34 cellular contexts compared by ENCODE assay signal in genomic region chr11:29190313-29190712, GRCh38.
"Had no signal": no experiment of that assay in that cellular context is flagged by ENCODE, and none has a peak within 500 bp of the region (broad histone marks: within the 10 kb centered on the region; RNA-seq: fewer than 3 reads in every experiment).

No MANE protein-coding gene starts in this region.

- H3K4me3 Mint-ChIP-seq: activated CD4-positive, alpha-beta memory T cell treated with anti-CD3 and anti-CD28 coated beads for 36 hours; activated CD4-positive, alpha-beta T cell treated with anti-CD3 and anti-CD28 coated beads for 36 hours; activated CD4-positive, alpha-beta T cell treated with anti-CD3 and anti-CD28 coated beads, Interleukin-2, amount 10 ng/mL, durations not matched to agents 24 days and 14 days; activated CD8-positive, alpha-beta memory T cell treated with anti-CD3 and anti-CD28 coated beads, Interleukin-2, amount 10 ng/mL, durations not matched to agents 7 days and 5 days; activated CD8-positive, alpha-beta T cell treated with anti-CD3 and anti-CD28 coated beads, Interleukin-2, amount 10 ng/mL, durations not matched to agents 7 days and 5 days; activated naive CD4-positive, alpha-beta T cell treated with anti-CD3 and anti-CD28 coated beads for 36 hours; activated naive CD4-positive, alpha-beta T cell treated with anti-CD3 and anti-CD28 coated beads, Interleukin-2, amount 50 U/mL, for 24 hours; activated naive CD8-positive, alpha-beta T cell treated with anti-CD3 and anti-CD28 coated beads for 36 hours; activated naive CD8-positive, alpha-beta T cell treated with anti-CD3 and anti-CD28 coated beads, Interleukin-2, amount 50 U/mL, for 24 hours; activated T-helper 1 cell treated with anti-CD3 and anti-CD28 coated beads, Interleukin-12 subunit alpha, Interleukin-12 subunit beta, Interleukin-2, Interleukin-4 antibody, amounts not matched to agents 30 ng/mL and 10 ng/mL and 1 ng/mL, durations not matched to agents 14 hours and 24 hours and 36 hours; central memory CD8-positive, alpha-beta T cell; dendritic cell treated with granulocyte-macrophage colony-stimulating factor and Interleukin-4, amounts not matched to agents 40 ng/mL and 50 ng/mL, for 4 days; endodermal cell had no signal

- H3K27me3 Mint-ChIP-seq: activated CD4-positive, alpha-beta memory T cell treated with anti-CD3 and anti-CD28 coated beads for 36 hours; activated CD4-positive, alpha-beta T cell treated with anti-CD3 and anti-CD28 coated beads for 36 hours; activated CD4-positive, alpha-beta T cell treated with anti-CD3 and anti-CD28 coated beads, Interleukin-2, amount 10 ng/mL, durations not matched to agents 24 days and 14 days; activated CD8-positive, alpha-beta memory T cell treated with anti-CD3 and anti-CD28 coated beads, Interleukin-2, amount 10 ng/mL, durations not matched to agents 7 days and 5 days; activated naive CD4-positive, alpha-beta T cell treated with anti-CD3 and anti-CD28 coated beads, Interleukin-2, amount 50 U/mL, for 24 hours; activated naive CD8-positive, alpha-beta T cell treated with anti-CD3 and anti-CD28 coated beads for 36 hours; activated naive CD8-positive, alpha-beta T cell treated with anti-CD3 and anti-CD28 coated beads, Interleukin-2, amount 50 U/mL, for 24 hours; central memory CD8-positive, alpha-beta T cell; dendritic cell treated with granulocyte-macrophage colony-stimulating factor and Interleukin-4, amounts not matched to agents 40 ng/mL and 50 ng/mL, for 4 days had no signal

- H3K4me1 Mint-ChIP-seq: activated CD4-positive, alpha-beta T cell treated with anti-CD3 and anti-CD28 coated beads for 36 hours; activated CD4-positive, alpha-beta T cell treated with anti-CD3 and anti-CD28 coated beads, Interleukin-2, amount 10 ng/mL, durations not matched to agents 24 days and 14 days; activated CD8-positive, alpha-beta memory T cell treated with anti-CD3 and anti-CD28 coated beads, Interleukin-2, amount 10 ng/mL, durations not matched to agents 7 days and 5 days; activated naive CD4-positive, alpha-beta T cell treated with anti-CD3 and anti-CD28 coated beads, Interleukin-2, amount 50 U/mL, for 24 hours; activated naive CD8-positive, alpha-beta T cell treated with anti-CD3 and anti-CD28 coated beads for 36 hours; activated naive CD8-positive, alpha-beta T cell treated with anti-CD3 and anti-CD28 coated beads, Interleukin-2, amount 50 U/mL, for 24 hours; central memory CD8-positive, alpha-beta T cell; endodermal cell had no signal

- DNase-seq: activated CD4-positive, alpha-beta memory T cell treated with anti-CD3 and anti-CD28 coated beads for 36 hours; activated CD4-positive, alpha-beta T cell treated with anti-CD3 and anti-CD28 coated beads for 36 hours; activated CD4-positive, alpha-beta T cell treated with anti-CD3 and anti-CD28 coated beads, Interleukin-2, amount 10 ng/mL, durations not matched to agents 24 days and 14 days; activated CD4-positive, CD25-positive, alpha-beta regulatory T cell; activated CD4-positive, CD25-positive, alpha-beta regulatory T cell treated with anti-CD3 and anti-CD28 coated beads, Interleukin-2, amount 50 U/mL, for 72 hours; activated CD8-positive, alpha-beta memory T cell treated with anti-CD3 and anti-CD28 coated beads, Interleukin-2, amount 10 ng/mL, durations not matched to agents 7 days and 5 days; activated CD8-positive, alpha-beta memory T cell treated with anti-CD3 and anti-CD28 coated beads, Interleukin-2, amount 50 U/mL, for 4 hours; activated CD8-positive, alpha-beta T cell treated with anti-CD3 and anti-CD28 coated beads, Interleukin-2, amount 10 ng/mL, durations not matched to agents 7 days and 5 days; activated effector memory CD4-positive, alpha-beta T cell treated with anti-CD3 and anti-CD28 coated beads, Interleukin-2, amount 50 U/mL, for 16 hours; activated naive CD4-positive, alpha-beta T cell treated with anti-CD3 and anti-CD28 coated beads for 36 hours; activated naive CD8-positive, alpha-beta T cell treated with anti-CD3 and anti-CD28 coated beads for 36 hours; activated naive CD8-positive, alpha-beta T cell treated with anti-CD3 and anti-CD28 coated beads, Interleukin-2, amount 50 U/mL, for 24 hours; activated T-cell treated with anti-CD3 and anti-CD28 coated beads, Interleukin-2, amount 50 U/mL, for 1 hour; activated T-cell treated with anti-CD3 and anti-CD28 coated beads, Interleukin-2, amount 50 U/mL, for 48 hours; adrenal gland; amygdala; aorta; body of pancreas; dorsolateral prefrontal cortex; effector memory CD4-positive, alpha-beta T cell; endodermal cell; erythroblast; gastrocnemius medialis; glutamatergic neuron; heart left ventricle; T-helper 2 cell had no signal

- H3K27ac ChIP-seq: adrenal gland, body of pancreas, coronary artery, dorsolateral prefrontal cortex, esophagus muscularis mucosa, foreskin keratinocyte, gastrocnemius medialis, heart left ventricle had no signal

- H3K4me1 ChIP-seq: adrenal gland, body of pancreas, esophagus muscularis mucosa, foreskin keratinocyte, gastrocnemius medialis, heart left ventricle had no signal

- ATAC-seq: activated CD4-positive, alpha-beta T cell treated with anti-CD3 and anti-CD28 coated beads for 36 hours; activated CD8-positive, alpha-beta memory T cell treated with anti-CD3 and anti-CD28 coated beads, Interleukin-2, amount 10 ng/mL, durations not matched to agents 7 days and 5 days; activated CD8-positive, alpha-beta T cell treated with anti-CD3 and anti-CD28 coated beads, Interleukin-2, amount 10 ng/mL, durations not matched to agents 7 days and 5 days; activated naive CD8-positive, alpha-beta T cell treated with anti-CD3 and anti-CD28 coated beads, Interleukin-2, amount 50 U/mL, for 24 hours; body of pancreas; foreskin keratinocyte; gastrocnemius medialis; heart left ventricle had no signal

- H3K27ac Mint-ChIP-seq: activated CD4-positive, alpha-beta memory T cell treated with anti-CD3 and anti-CD28 coated beads for 36 hours; activated CD4-positive, alpha-beta T cell treated with anti-CD3 and anti-CD28 coated beads for 36 hours; activated CD4-positive, alpha-beta T cell treated with anti-CD3 and anti-CD28 coated beads, Interleukin-2, amount 10 ng/mL, durations not matched to agents 24 days and 14 days; activated CD8-positive, alpha-beta memory T cell treated with anti-CD3 and anti-CD28 coated beads, Interleukin-2, amount 10 ng/mL, durations not matched to agents 7 days and 5 days; activated CD8-positive, alpha-beta T cell treated with anti-CD3 and anti-CD28 coated beads, Interleukin-2, amount 10 ng/mL, durations not matched to agents 7 days and 5 days; activated naive CD4-positive, alpha-beta T cell treated with anti-CD3 and anti-CD28 coated beads for 36 hours; activated naive CD4-positive, alpha-beta T cell treated with anti-CD3 and anti-CD28 coated beads, Interleukin-2, amount 50 U/mL, for 24 hours; activated naive CD8-positive, alpha-beta T cell treated with anti-CD3 and anti-CD28 coated beads for 36 hours; activated naive CD8-positive, alpha-beta T cell treated with anti-CD3 and anti-CD28 coated beads, Interleukin-2, amount 50 U/mL, for 24 hours; activated T-helper 1 cell treated with anti-CD3 and anti-CD28 coated beads, Interleukin-12 subunit alpha, Interleukin-12 subunit beta, Interleukin-2, Interleukin-4 antibody, amounts not matched to agents 30 ng/mL and 10 ng/mL and 1 ng/mL, durations not matched to agents 14 hours and 24 hours and 36 hours; activated T-helper 2 cell treated with anti-CD3 and anti-CD28 coated beads, Interferon-gamma antibody, Interleukin-2, Interleukin-4, amounts not matched to agents 10 μg/mL and 5 μg/mL and 100 μg/mL, durations not matched to agents 14 hours and 24 hours and 36 hours; dendritic cell treated with granulocyte-macrophage colony-stimulating factor and Interleukin-4, amounts not matched to agents 40 ng/mL and 50 ng/mL, for 4 days; endodermal cell had no signal

- H3K9me3 ChIP-seq: adrenal gland, body of pancreas, esophagus muscularis mucosa, gastrocnemius medialis had no signal

- H3K9me3 Mint-ChIP-seq: dendritic cell treated with granulocyte-macrophage colony-stimulating factor and Interleukin-4, amounts not matched to agents 40 ng/mL and 50 ng/mL, for 4 days; endodermal cell had no signal

- H3K4me3 ChIP-seq: adrenal gland, body of pancreas, coronary artery, dorsolateral prefrontal cortex, esophagus muscularis mucosa, gastrocnemius medialis, heart left ventricle had no signal
